19 cellular contexts compared by ENCODE assay signal in the genomic region with DNA sequence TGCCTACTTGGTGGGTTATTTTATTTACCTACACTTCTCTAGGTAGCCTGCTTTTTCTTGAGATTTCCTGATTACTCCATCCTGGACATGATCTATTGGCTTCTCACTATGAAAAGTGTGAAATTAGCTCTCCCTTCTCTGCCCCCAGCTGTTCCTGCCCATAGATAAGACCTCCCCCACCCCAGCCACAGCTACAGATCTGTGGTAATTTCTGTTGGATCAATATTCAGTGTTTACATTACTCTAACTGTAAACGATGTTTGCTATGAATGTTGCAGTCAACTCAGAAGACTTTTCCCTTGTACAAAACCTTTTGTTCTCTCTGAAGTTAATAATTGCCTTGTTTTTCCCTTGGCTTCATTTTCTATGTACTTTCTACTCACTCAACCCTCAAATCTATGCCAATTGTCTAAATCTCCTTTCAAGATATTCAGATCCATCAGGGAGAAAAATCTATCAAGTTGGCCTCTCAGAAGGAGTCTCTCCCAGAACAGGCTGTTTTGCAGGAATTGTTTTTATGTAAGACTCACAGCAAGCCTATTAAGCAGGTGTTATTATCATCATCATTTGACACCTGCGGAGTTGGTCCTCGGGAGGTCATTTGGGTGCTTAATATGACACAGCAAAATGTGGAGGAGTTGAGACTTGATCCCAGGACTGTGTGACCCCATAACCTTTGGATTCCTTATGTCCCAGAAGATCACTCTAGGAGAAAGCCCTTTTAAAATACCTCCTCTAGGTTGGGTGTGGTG.
DNase-seq lines count a peak whose midpoint lies in the region; TF ChIP-seq lines count a peak whose summit lies in the region.
"Had no signal": no experiment of that assay in that cellular context is flagged by ENCODE, and none has a peak within 500 bp of the region (broad histone marks: within the 10 kb centered on the region; RNA-seq: fewer than 3 reads in every experiment).

No MANE protein-coding gene starts in this region.

- TF ChIP-seq RAD21 in liver (IDR thresholded peaks at IDR 0.05): no peak

- DNase-seq in HuH-7 (ENCODE audit: low spot score) (peak; percentile 34), NCI-H748 (lab: John Stamatoyannopoulos, UW; ENCODE audit: unreplicated experiment) (peak; percentile 70), coronary artery (ENCODE audit: low spot score) (no peak), Kasumi-1 (lab: John Stamatoyannopoulos, UW) (no peak), SKM-1 (lab: John Stamatoyannopoulos, UW; ENCODE audit: unreplicated experiment) (no peak)
- no peak for DNase-seq in NK-92 treated with Interleukin-12 subunit alpha and Interleukin-12 subunit beta, amount 100 ng/mL, for 24 hours (lab: John Stamatoyannopoulos, UW)
- DNase-seq: CD8-positive, alpha-beta T cell; DND-41; H7; HFFc6; NCI-H1092 treated with DMSO at 0.1 percent for 48 hours; NCI-H1930; NCI-H524; SW 1271; T-helper 2 cell had no signal

- WGBS in liver: 47% methylated on average over 3 of the region's 3 CpGs

- H3K9me3 ChIP-seq in liver (ENCODE audit: control insufficient read depth in 4 of 4, low read length in 3 of 4): peaks cover 0 to 4% (median 3%) of the 10 kb centered on the region in 4 donors

- no peak overlapping the region for H3K9ac ChIP-seq in liver (ENCODE audit: low read depth in 1 of 2, low read length in 2 of 2)
- H3K9ac ChIP-seq: BLaER1 treated with 17β-estradiol and CSF1 and Interleukin-3, amounts not matched to agents 10 nM and 100 nM had no signal

- no peak overlapping the region for H3K4me3 ChIP-seq in liver (ENCODE audit: low read depth in 1 of 3, low read length in 3 of 3)
- no peak overlapping the region for H3K4me3 ChIP-seq in coronary artery
- H3K4me3 ChIP-seq: BLaER1 treated with 17β-estradiol and CSF1 and Interleukin-3, amounts not matched to agents 10 nM and 100 nM had no signal

- H3K36me3 ChIP-seq in liver (ENCODE audit: control insufficient read depth in 4 of 4, insufficient read depth in 3 of 4, low read depth in 1 of 4, low read length in 3 of 4): no peaks in the 10 kb centered on the region
- H3K36me3 ChIP-seq: BLaER1 treated with 17β-estradiol and CSF1 and Interleukin-3, amounts not matched to agents 10 nM and 100 nM had no signal

- no peaks in the 10 kb centered on the region for H3K27me3 ChIP-seq in liver (ENCODE audit: control insufficient read depth in 4 of 4, insufficient read depth in 4 of 4, low read length in 3 of 4)
- H3K27me3 ChIP-seq: BLaER1 treated with 17β-estradiol and CSF1 and Interleukin-3, amounts not matched to agents 10 nM and 100 nM had no signal

- TF ChIP-seq CTCF in 22Rv1 (IDR thresholded peaks at IDR 0.05) (no peak), liver (IDR thresholded peaks at IDR 0.05; ENCODE audit: low read depth, low read length, missing input control) (no peak), coronary artery (IDR thresholded peaks at IDR 0.05) (no peak)

- peak overlapping the region; percentile 77 for H3K27ac ChIP-seq in 22Rv1
- no peak overlapping the region for H3K27ac ChIP-seq in liver (ENCODE audit: low read depth in 1 of 2, low read length in 2 of 2)
- no peak overlapping the region for H3K27ac ChIP-seq in coronary artery
- H3K27ac ChIP-seq: BLaER1 treated with 17β-estradiol and CSF1 and Interleukin-3, amounts not matched to agents 10 nM and 100 nM; HL-60 had no signal

- H3K4me1 ChIP-seq in liver (ENCODE audit: control insufficient read depth in 4 of 4, insufficient read depth in 4 of 4, low read length in 3 of 4): peaks cover 0 to 4% (median 0%) of the 10 kb centered on the region in 4 donors
- H3K4me1 ChIP-seq: BLaER1 treated with 17β-estradiol and CSF1 and Interleukin-3, amounts not matched to agents 10 nM and 100 nM had no signal

TF ChIP-seq in liver, 16 proteins besides CTCF, POLR2A, EP300 and RAD21:
- TF ChIP-seq EGR1 (IDR thresholded peaks at IDR 0.05; ENCODE audit: low read depth in 2 of 2) (no peak), FOXA2 (IDR thresholded peaks at IDR 0.05) (peak; percentile 57), RXRA (IDR thresholded peaks at IDR 0.05) (peak in 1 of 2 donors; percentile 52), HNF4A (conservative IDR thresholded peaks at IDR 0.05) (peak in 1 of 2 donors; percentile 41), JUND (IDR thresholded peaks at IDR 0.05) (no peak), SP1 (IDR thresholded peaks at IDR 0.05) (peak; percentile 19), FOXA1 (IDR thresholded peaks at IDR 0.05) (peak; percentile 64)
- TF ChIP-seq, protein P1, sequence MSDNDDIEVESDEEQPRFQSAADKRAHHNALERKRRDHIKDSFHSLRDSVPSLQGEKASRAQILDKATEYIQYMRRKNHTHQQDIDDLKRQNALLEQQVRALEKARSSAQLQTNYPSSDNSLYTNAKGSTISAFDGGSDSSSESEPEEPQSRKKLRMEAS (IDR thresholded peaks at IDR 0.05): peak; percentile 24

Comparison
In these comparisons a context has a peak if more than half of its experiments do, and no peak if none do; other contexts are left out.
1. DNase-seq: peak in HuH-7 (single experiment) and NCI-H748 (single experiment); none in NK-92 treated with Interleukin-12 subunit alpha and Interleukin-12 subunit beta, amount 100 ng/mL, for 24 hours (single experiment), coronary artery (single experiment), Kasumi-1 (0 of 2) and SKM-1 (single experiment).